Comparison of ENCODE assay signal across 23 cellular contexts in genomic region chr12:124225730-124226129, GRCh38.
"Had no signal": no experiment of that assay in that cellular context is flagged by ENCODE, and none has a peak within 500 bp of the region (broad histone marks: within the 10 kb centered on the region; RNA-seq: fewer than 3 reads in every experiment).

No MANE protein-coding gene starts in this region.

- H3K27ac ChIP-seq: colonic mucosa, coronary artery, dorsolateral prefrontal cortex, epithelial cell of prostate, esophagus muscularis mucosa, esophagus squamous epithelium, foreskin keratinocyte, gastrocnemius medialis, gastroesophageal sphincter, heart left ventricle, heart right ventricle had no signal

- H3K4me3 ChIP-seq: colonic mucosa, coronary artery, dorsolateral prefrontal cortex, esophagus muscularis mucosa, esophagus squamous epithelium, gastrocnemius medialis, gastroesophageal sphincter, heart left ventricle, heart right ventricle had no signal

- H3K4me1 ChIP-seq: colonic mucosa, esophagus muscularis mucosa, esophagus squamous epithelium, foreskin keratinocyte, gastrocnemius medialis, gastroesophageal sphincter, heart left ventricle, heart right ventricle had no signal

- H3K27me3 ChIP-seq: colonic mucosa, dorsolateral prefrontal cortex, foreskin keratinocyte, gastrocnemius medialis had no signal

- H3K36me3 ChIP-seq: colonic mucosa, esophagus muscularis mucosa, esophagus squamous epithelium, gastrocnemius medialis, gastroesophageal sphincter, heart left ventricle, heart right ventricle had no signal

- DNase-seq: colonic mucosa; cortex of kidney; dermis blood vessel endothelial cell; dorsolateral prefrontal cortex; effector CD4-positive, alpha-beta T cell; effector CD8-positive, alpha-beta T cell; effector memory CD4-positive, alpha-beta T cell; effector memory CD8-positive, alpha-beta T cell; endodermal cell; erythroblast; esophagus squamous epithelium; foreskin fibroblast; foreskin keratinocyte; foreskin melanocyte; gastrocnemius medialis; glutamatergic neuron; head of caudate nucleus; heart left ventricle; heart right ventricle had no signal

- H3K9me3 ChIP-seq: colonic mucosa, esophagus squamous epithelium, gastrocnemius medialis had no signal
